Comparison of ENCODE assay signal across 14 cellular contexts in genomic region chr12:113747048-113747447, GRCh38.
DNase-seq lines count a peak whose midpoint lies in the region; ATAC-seq and TF ChIP-seq lines count a peak whose summit lies in the region.
"Had no signal": no experiment of that assay in that cellular context is flagged by ENCODE, and none has a peak within 500 bp of the region (broad histone marks: within the 10 kb centered on the region; RNA-seq: fewer than 3 reads in every experiment).

No MANE protein-coding gene starts in this region.

- no peaks in the 10 kb centered on the region for H3K27me3 ChIP-seq in BE2C

- no peaks in the 10 kb centered on the region for H3K4me1 ChIP-seq in BE2C

- no peak overlapping the region for H3K4me3 ChIP-seq in BE2C (ENCODE audit: low read depth, low read length)
- no peak overlapping the region for H3K4me3 ChIP-seq in choroid plexus epithelial cell (ENCODE audit: low read depth, low read length)

- no peaks in the 10 kb centered on the region for H3K36me3 ChIP-seq in BE2C

- no peak for ATAC-seq in GM18502 (IDR thresholded peaks at IDR 0.05; ENCODE audit: poor library complexity, unreplicated experiment)
- ATAC-seq: activated T-cell treated with anti-CD3 and anti-CD28 coated beads, Interleukin-2, amount 50 U/mL, for 72 hours; stimulated activated naive CD8-positive, alpha-beta T cell treated with anti-CD3 and anti-CD28 coated beads, Interleukin-15, amount 100 ng/mL, for 72 hours had no signal

- no peaks in the 10 kb centered on the region for H3K9me3 ChIP-seq in BE2C

- TF ChIP-seq CTCF in BE2C (IDR thresholded peaks at IDR 0.05; ENCODE audit: low read depth, low read length) (no peak), choroid plexus epithelial cell (conservative IDR thresholded peaks at IDR 0.05; ENCODE audit: low read depth, low read length) (no peak)

- peak; percentile 59 for DNase-seq in DMS 273 (lab: John Stamatoyannopoulos, UW; ENCODE audit: unreplicated experiment)
- DNase-seq in DMS 273 treated with DMSO at 0.1 percent for 48 hours (lab: John Stamatoyannopoulos, UW) = no peak
- peak; percentile 54 for DNase-seq in BE2C
- DNase-seq in NCI-H1105 (lab: John Stamatoyannopoulos, UW) = peak; percentile 73
- DNase-seq in choroid plexus epithelial cell (ENCODE audit: low read depth) = peak; percentile 6
- no peak for DNase-seq in stimulated activated CD4-positive, alpha-beta T cell treated with anti-CD3 and anti-CD28 coated beads, Interleukin-4, amount 100 ng/mL, for 4 hours
- DNase-seq in activated T-cell treated with anti-CD3 and anti-CD28 coated beads, Interleukin-2, amount 50 U/mL, for 48 hours = no peak
- DNase-seq: activated CD4-positive, alpha-beta memory T cell treated with anti-CD3 and anti-CD28 coated beads for 36 hours; activated naive CD8-positive, alpha-beta T cell treated with anti-CD3 and anti-CD28 coated beads, Interleukin-2, amount 10 ng/mL, durations not matched to agents 7 days and 5 days; activated T-cell treated with anti-CD3 and anti-CD28 coated beads, Interleukin-2, amount 50 U/mL, for 72 hours; C1 segment of cervical spinal cord; MM.1S; stimulated activated naive CD8-positive, alpha-beta T cell treated with anti-CD3 and anti-CD28 coated beads, Interleukin-15, amount 100 ng/mL, for 72 hours had no signal

Comparison
In these comparisons a context has a peak if more than half of its experiments do, and no peak if none do; other contexts are left out.
1. DNase-seq: peak in DMS 273 (single experiment), BE2C (single experiment), NCI-H1105 (single experiment) and choroid plexus epithelial cell (single experiment); none in DMS 273 treated with DMSO at 0.1 percent for 48 hours (single experiment), stimulated activated CD4-positive, alpha-beta T cell treated with anti-CD3 and anti-CD28 coated beads, Interleukin-4, amount 100 ng/mL, for 4 hours (0 of 2) and activated T-cell treated with anti-CD3 and anti-CD28 coated beads, Interleukin-2, amount 50 U/mL, for 48 hours (0 of 2).